ENCODE assay signal across 14 cellular contexts in genomic region chr6:45900808-45901752, GRCh38.
DNase-seq lines count a peak whose midpoint lies in the region; ATAC-seq and TF ChIP-seq lines count a peak whose summit lies in the region.
"Had no signal": no experiment of that assay in that cellular context is flagged by ENCODE, and none has a peak within 500 bp of the region (broad histone marks: within the 10 kb centered on the region; RNA-seq: fewer than 3 reads in every experiment).

No MANE protein-coding gene starts in this region.

- TF ChIP-seq POLR2A in Peyer's patch (IDR thresholded peaks at IDR 0.05), result no peak

- intact Hi-C loops in right cardiac atrium (cut with DNase I), result no loop called here

- no peaks in the 10 kb centered on the region for H3K9me3 ChIP-seq in right cardiac atrium (ENCODE audit: control insufficient read depth, low read length)
- H3K9me3 ChIP-seq in Peyer's patch, result no peaks in the 10 kb centered on the region

- no peak overlapping the region for H3K4me3 ChIP-seq in astrocyte of the spinal cord (ENCODE audit: low read depth, low read length)
- no peak overlapping the region for H3K4me3 ChIP-seq in right cardiac atrium (ENCODE audit: low read length)
- no peak overlapping the region for H3K4me3 ChIP-seq in skeletal muscle cell (ENCODE audit: low read depth, low read length)
- no peak overlapping the region for H3K4me3 ChIP-seq in Peyer's patch

- no peak for TF ChIP-seq CTCF in astrocyte of the spinal cord (IDR thresholded peaks at IDR 0.05; ENCODE audit: low read depth, low read length)
- no peak for TF ChIP-seq CTCF in Peyer's patch (IDR thresholded peaks at IDR 0.05)

- DNase-seq in H4 (ENCODE audit: low spot score), result peak; percentile 80
- DNase-seq in astrocyte of the spinal cord (ENCODE audit: low read depth, low spot score), result peak; percentile 54
- no peak for DNase-seq in right cardiac atrium
- peak; percentile 59 for DNase-seq in skeletal muscle cell (ENCODE audit: low read depth)
- DNase-seq in NCI-H345 (lab: John Stamatoyannopoulos, UW), result no peak
- DNase-seq in medulla oblongata (ENCODE audit: extremely low spot score), result no peak
- no peak for DNase-seq in Peyer's patch
- DNase-seq: activated naive CD4-positive, alpha-beta T cell treated with anti-CD3 and anti-CD28 coated beads, Interleukin-2, amount 10 ng/mL, durations not matched to agents 7 days and 5 days; CD4-positive, alpha-beta T cell; head of caudate nucleus; midbrain; NCI-H2171 treated with DMSO at 0.1 percent for 48 hours; OCI-M1 had no signal

- H3K4me1 ChIP-seq in right cardiac atrium (ENCODE audit: control insufficient read depth, insufficient read depth, low read length) (peaks cover 6% of the 10 kb centered on the region), Peyer's patch (no peaks in the 10 kb centered on the region)

- peak; percentile 49 to 59 for ATAC-seq in right cardiac atrium
- no peak for ATAC-seq in GM21515 (IDR thresholded peaks at IDR 0.05; ENCODE audit: unreplicated experiment)

- in situ Hi-C loops in astrocyte of the spinal cord (cut with HindIII; ENCODE audit: low sequenced_read_pairs), result no loop called here

- H3K36me3 ChIP-seq in Peyer's patch, result peaks cover 0 to 11% (median 0%) of the 10 kb centered on the region in 3 donors

- H3K27me3 ChIP-seq in right cardiac atrium (ENCODE audit: control insufficient read depth, insufficient read depth), result no peaks in the 10 kb centered on the region
- H3K27me3 ChIP-seq in Peyer's patch, result no peaks in the 10 kb centered on the region

- H3K27ac ChIP-seq in right cardiac atrium (ENCODE audit: low read length) (peak overlapping the region; percentile 53), Peyer's patch (no peak overlapping the region)

- 73% methylated on average over 9 of the region's 9 CpGs for WGBS in right cardiac atrium

Comparison
In these comparisons a context has a peak if more than half of its experiments do, and no peak if none do; other contexts are left out.
1. DNase-seq: peak in H4 (single experiment), astrocyte of the spinal cord (single experiment) and skeletal muscle cell (single experiment); none in right cardiac atrium (0 of 3), NCI-H345 (single experiment), medulla oblongata (single experiment) and Peyer's patch (0 of 3).